17 cellular contexts compared by ENCODE assay signal in genomic region chr15:93478922-93479321, GRCh38.
"Had no signal": no experiment of that assay in that cellular context is flagged by ENCODE, and none has a peak within 500 bp of the region (broad histone marks: within the 10 kb centered on the region; RNA-seq: fewer than 3 reads in every experiment).

No MANE protein-coding gene starts in this region.

- H3K4me3 ChIP-seq: testis, upper lobe of right lung had no signal

- H3K9me3 ChIP-seq: testis, upper lobe of right lung had no signal

- H3K27me3 ChIP-seq: testis, upper lobe of right lung had no signal

- ATAC-seq: activated T-helper 17 cell treated with anti-CD3 and anti-CD28 coated beads, Interleukin-2, amount 50 U/mL, for 72 hours; natural killer cell treated with Interleukin-12 subunit alpha and Interleukin-12 subunit beta and Interleukin-15 and Interleukin-18, amount 100 ng/mL, for 72 hours; stimulated activated naive CD8-positive, alpha-beta T cell treated with anti-CD3 and anti-CD28 coated beads, Interleukin-15, Interleukin-2, amounts not matched to agents 100 U/mL and 50 U/mL, for 24 hours; upper lobe of right lung had no signal

- DNase-seq: activated CD4-positive, alpha-beta T cell treated with anti-CD3 and anti-CD28 coated beads, Interleukin-2, amount 10 ng/mL, durations not matched to agents 7 days and 5 days; activated CD4-positive, CD25-positive, alpha-beta regulatory T cell; activated T-cell treated with anti-CD3 and anti-CD28 coated beads for 4 hours; dermis blood vessel endothelial cell; endodermal cell; erythroblast; hippocampal formation; left cardiac atrium; mammary epithelial cell; stimulated activated CD4-positive, alpha-beta T cell treated with anti-CD3 and anti-CD28 coated beads, Interleukin-4, amount 100 ng/mL, for 1 hour; stimulated activated CD8-positive, alpha-beta memory T cell treated with anti-CD3 and anti-CD28 coated beads, Interleukin-4, amount 100 ng/mL, for 48 hours; stimulated activated naive CD8-positive, alpha-beta T cell treated with anti-CD3 and anti-CD28 coated beads, Interleukin-15, Interleukin-2, amounts not matched to agents 100 U/mL and 50 U/mL, for 24 hours; T-helper 2 cell; upper lobe of right lung had no signal

- H3K36me3 ChIP-seq: upper lobe of right lung had no signal

- H3K4me1 ChIP-seq: upper lobe of right lung had no signal

- H3K27ac ChIP-seq: upper lobe of right lung had no signal
